In genomic region chr16:10940501-10941079, GRCh38 we compare ENCODE assay signal across 8 cellular contexts. TPM values are rescaled to one million over a fixed set of nuclear protein-coding genes. Genes with fewer than 3 reads are reported as not detected.
A peak's percentile ranks its signal among the peaks of the same experiment; 100 is the strongest.
DNase-seq lines count a peak whose midpoint lies in the region; ATAC-seq and TF ChIP-seq lines count a peak whose summit lies in the region.

No MANE protein-coding gene starts in this region.

- H3K4me1 ChIP-seq in ACC112 (ENCODE audit: control insufficient read depth, insufficient read depth, low read length, unreplicated experiment) (peaks cover 58% of the 10 kb centered on the region), IMR-90 (ENCODE audit: control insufficient read depth, insufficient read depth, low read length) (peaks cover 24% of the 10 kb centered on the region), mammary epithelial cell (ENCODE audit: insufficient read depth, low read length) (peaks cover 45% of the 10 kb centered on the region), mesenchymal stem cell (ENCODE audit: control insufficient read depth, insufficient read depth, low read depth, low read length) (peaks cover 37% of the 10 kb centered on the region), vagina (peaks cover 84% of the 10 kb centered on the region)

- in situ Hi-C loops in IMR-90 (cut with MboI; ENCODE audit: low sequenced_read_pairs) (loop anchor here (25.0 kb wide), 1 partner anchor 1828 kb away; no protein-coding TSS in a partner anchor), mammary epithelial cell (cut with MboI; ENCODE audit: low sequenced_read_pairs in 2 of 2) (no loop called here)

- H3K9me3 ChIP-seq in IMR-90 (ENCODE audit: control insufficient read depth, insufficient read depth, low read length) (no peaks in the 10 kb centered on the region), mammary epithelial cell (replicated peaks; ENCODE audit: insufficient read depth, low read length) (no peaks in the 10 kb centered on the region), mesenchymal stem cell (ENCODE audit: control insufficient read depth, low read length) (no peaks in the 10 kb centered on the region), vagina (no peaks in the 10 kb centered on the region)

- no peak for ATAC-seq in IMR-90 (ENCODE audit: low read depth)
- ATAC-seq in GM21786 (IDR thresholded peaks at IDR 0.05; ENCODE audit: unreplicated experiment), result no peak

- peaks cover 31% of the 10 kb centered on the region for H3K9me1 ChIP-seq in IMR-90 (ENCODE audit: insufficient read depth, low read length)

- peaks cover 66% of the 10 kb centered on the region for H4K20me1 ChIP-seq in IMR-90 (ENCODE audit: insufficient read depth, low read length)
- peaks cover 2% of the 10 kb centered on the region for H4K20me1 ChIP-seq in mammary epithelial cell (ENCODE audit: insufficient read depth, low read length)

- H2BK20ac ChIP-seq in IMR-90 (ENCODE audit: low read depth, low read length), result no peak overlapping the region

- H3K14ac ChIP-seq in IMR-90 (replicated peaks; ENCODE audit: low read depth, low read length) (0 out of 2 replicates have a peak overlapping the region, but pooled peaks have one; percentile 78), mesenchymal stem cell (ENCODE audit: low read length in 2 of 2) (peak overlapping the region in 1 of 2 experiments; percentile 76)

- H2BK15ac ChIP-seq in IMR-90 (ENCODE audit: low read depth, low read length) (no peak overlapping the region), mesenchymal stem cell (ENCODE audit: low read depth, poor library complexity, severe bottlenecking) (no peak overlapping the region)

- TF ChIP-seq RAD21 in IMR-90 (IDR thresholded peaks at IDR 0.05; ENCODE audit: low read length), result no peak

- H4K5ac ChIP-seq in IMR-90 (ENCODE audit: low read depth, low read length), result no peak overlapping the region

- POLR2A ChIA-PET in IMR-90 (lab: Charles Lee; ENCODE audit: unreplicated experiment), result no interaction called here

- H3K79me1 ChIP-seq in IMR-90 (ENCODE audit: low read depth in 1 of 2, low read length in 2 of 2) (peaks cover 37 to 82% of the 10 kb centered on the region in 2 experiments), mesenchymal stem cell (replicated peaks; ENCODE audit: low read length, poor library complexity, severe bottlenecking) (peaks cover 36% of the 10 kb centered on the region)

- H3K9ac ChIP-seq in IMR-90 (ENCODE audit: low read depth, low read length) (peak overlapping the region; percentile 80), mammary epithelial cell (ENCODE audit: insufficient read depth, low read length) (peak overlapping the region; percentile 18), mesenchymal stem cell (ENCODE audit: low read length) (peak overlapping the region; percentile 85)

- DNase-seq in IMR-90, result peak; percentile 34
- DNase-seq in mammary epithelial cell, result no peak
- no peak for DNase-seq in mesenchymal stem cell
- DNase-seq in vagina (ENCODE audit: extremely low spot score in 2 of 2), result no peak
- DNase-seq in stimulated activated CD4-positive, alpha-beta T cell treated with anti-CD3 and anti-CD28 coated beads, Interleukin-1b, Interleukin-23, amount 100 ng/mL, for 48 hours, result no peak
- DNase-seq in pons (ENCODE audit: low spot score), result no peak

- H3K79me2 ChIP-seq in ACC112 (ENCODE audit: control insufficient read depth, insufficient read depth, low read length, unreplicated experiment) (peaks cover 70% of the 10 kb centered on the region), mammary epithelial cell (ENCODE audit: insufficient read depth, low read length) (peaks cover 79% of the 10 kb centered on the region)

- H2BK5ac ChIP-seq in IMR-90 (ENCODE audit: low read depth, low read length, poor library complexity, severe bottlenecking) (no peak overlapping the region), mesenchymal stem cell (ENCODE audit: low read depth, low read length, poor library complexity, severe bottlenecking) (no peak overlapping the region)

- CTCF ChIA-PET in IMR-90 (lab: Yijun Ruan, JAX) (interaction anchor here (0.5 kb wide), 1 partner anchor 74 kb away, joined by 3 read pairs; no protein-coding TSS in a partner anchor), mammary epithelial cell (lab: Charles Lee; ENCODE audit: low non-redundant PET) (no interaction called here)

- H3K36me3 ChIP-seq in ACC112 (ENCODE audit: insufficient read depth, low read length), result no peaks in the 10 kb centered on the region
- peaks cover 14% of the 10 kb centered on the region; the same call in 1 of the 2 replicates for H3K36me3 ChIP-seq in IMR-90 (ENCODE audit: control insufficient read depth, insufficient read depth, low read length)
- no peaks in the 10 kb centered on the region for H3K36me3 ChIP-seq in mammary epithelial cell (ENCODE audit: insufficient read depth, low read length)
- H3K36me3 ChIP-seq in mesenchymal stem cell (ENCODE audit: control insufficient read depth in 1 of 2, insufficient read depth in 2 of 2, low read depth in 1 of 2, low read length in 2 of 2), result peaks cover 15 to 28% of the 10 kb centered on the region in 2 experiments
- no peaks in the 10 kb centered on the region for H3K36me3 ChIP-seq in vagina

- H3K4me3 ChIP-seq in ACC112 (ENCODE audit: low read depth, low read length) (peak overlapping the region; percentile 85), IMR-90 (ENCODE audit: insufficient read depth, low read depth, low read length) (peak overlapping the region; percentile 81), mammary epithelial cell (replicated peaks in 1 of 3; ENCODE audit: insufficient read depth in 1 of 3, low read depth in 2 of 3, low read length in 3 of 3) (peak overlapping the region; percentile 51 to 83 (median 78)), mesenchymal stem cell (ENCODE audit: insufficient read depth in 1 of 2, low read depth in 1 of 2, low read length in 2 of 2) (peak overlapping the region; percentile 71 to 93), vagina (peak overlapping the region; percentile 80)

- dilution Hi-C loops in IMR-90 (cut with HindIII; ENCODE audit: low sequenced_read_pairs, unreplicated experiment) (no loop called here), mammary epithelial cell (cut with HindIII; ENCODE audit: low sequenced_read_pairs) (loop anchor here (5.0 kb wide), 1 partner anchor 288 kb away; no protein-coding TSS in a partner anchor)

- H3K23ac ChIP-seq in IMR-90 (ENCODE audit: low read depth, low read length), result peak overlapping the region; percentile 63
- H3K23ac ChIP-seq in mesenchymal stem cell (ENCODE audit: low read length in 2 of 2), result peak overlapping the region in 1 of 2 experiments; percentile 47

- H3K4ac ChIP-seq in IMR-90 (ENCODE audit: low read depth, low read length), result no peak overlapping the region; the same call in 1 of the 2 replicates
- no peak overlapping the region for H3K4ac ChIP-seq in mesenchymal stem cell (ENCODE audit: low read depth in 1 of 2, low read length in 2 of 2)

- no peak overlapping the region for H2BK120ac ChIP-seq in IMR-90 (ENCODE audit: low read depth, low read length)
- no peak overlapping the region for H2BK120ac ChIP-seq in mesenchymal stem cell (ENCODE audit: low read depth, low read length)

- TF ChIP-seq POLR2A in IMR-90 (IDR thresholded peaks at IDR 0.05; ENCODE audit: low read depth, low read length) (no peak), vagina (IDR thresholded peaks at IDR 0.05) (no peak)

- no peaks in the 10 kb centered on the region for H3K27me3 ChIP-seq in ACC112 (ENCODE audit: insufficient read depth, low read length)
- no peaks in the 10 kb centered on the region for H3K27me3 ChIP-seq in IMR-90 (ENCODE audit: control insufficient read depth, insufficient read depth, low read length)
- no peaks in the 10 kb centered on the region for H3K27me3 ChIP-seq in mammary epithelial cell (ENCODE audit: insufficient read depth, low read length)
- no peaks in the 10 kb centered on the region for H3K27me3 ChIP-seq in mesenchymal stem cell (ENCODE audit: control insufficient read depth in 1 of 2, insufficient read depth in 1 of 2, low read length in 2 of 2)
- no peaks in the 10 kb centered on the region for H3K27me3 ChIP-seq in vagina

- no peak overlapping the region for H3K18ac ChIP-seq in IMR-90 (ENCODE audit: low read depth, low read length)
- no peak overlapping the region for H3K18ac ChIP-seq in mesenchymal stem cell (ENCODE audit: low read depth in 1 of 2, low read length in 2 of 2)

- no peak overlapping the region for H4K91ac ChIP-seq in IMR-90 (ENCODE audit: insufficient read depth, low read depth, low read length)
- H4K91ac ChIP-seq in mesenchymal stem cell (ENCODE audit: low read length), result no peak overlapping the region

- WGBS in IMR-90 (ENCODE audit: extremely low coverage in 2 of 2, insufficient read length in 1 of 2), 2 experiments, result 8% methylated on average over 2 of the region's 8 CpGs; no CpG with 5 or more reads in 1 of the 2 experiments
- WGBS in mammary epithelial cell (ENCODE audit: low coverage, missing lambda C conversion rate), result 13% methylated on average over 8 of the region's 8 CpGs
- 59% methylated on average over 8 of the region's 8 CpGs for WGBS in mesenchymal stem cell

- no peak overlapping the region for H2AK9ac ChIP-seq in IMR-90 (replicated peaks; ENCODE audit: low read depth, low read length, poor library complexity)

- H2AFZ ChIP-seq in ACC112 (ENCODE audit: low read length, unreplicated experiment), result no peak overlapping the region
- H2AFZ ChIP-seq in IMR-90 (replicated peaks; ENCODE audit: low read length, poor library complexity), result no peak overlapping the region
- H2AFZ ChIP-seq in mammary epithelial cell (ENCODE audit: low read depth, low read length), result no peak overlapping the region
- no peak overlapping the region for H2AFZ ChIP-seq in mesenchymal stem cell (ENCODE audit: low read depth, low read length)

- intact Hi-C loops in IMR-90 (cut with micrococcal nuclease), result no loop called here
- intact Hi-C loops in mammary epithelial cell (cut with micrococcal nuclease), result no loop called here
- intact Hi-C loops in vagina (cut with DNase I), result no loop called here

- no peak overlapping the region for H4K8ac ChIP-seq in IMR-90 (ENCODE audit: low read depth in 2 of 2, low read length in 2 of 2)
- H4K8ac ChIP-seq in mesenchymal stem cell (ENCODE audit: low read length), result no peak overlapping the region

- H3K27ac ChIP-seq in ACC112 (ENCODE audit: low read depth, low read length) (no peak overlapping the region), IMR-90 (ENCODE audit: insufficient read depth, low read length) (peak overlapping the region; percentile 60), mammary epithelial cell (ENCODE audit: insufficient read depth, low read depth, low read length) (no peak overlapping the region), mesenchymal stem cell (ENCODE audit: low read length, poor library complexity, severe bottlenecking) (no peak overlapping the region), vagina (peak overlapping the region; percentile 83)

- H3K56ac ChIP-seq in IMR-90 (ENCODE audit: extremely low read depth, insufficient read depth, low read length), result no peak overlapping the region

- BruUV-seq in IMR-90 (replicated peaks; lab: Mats Ljungman, UMichigan) (no TSS peak), mammary epithelial cell (replicated peaks; lab: Mats Ljungman, UMichigan) (no TSS peak)

- no peak for TF ChIP-seq CTCF in IMR-90 (conservative IDR thresholded peaks at IDR 0.05; ENCODE audit: low read depth, low read length)
- no peak for TF ChIP-seq CTCF in mammary epithelial cell (conservative IDR thresholded peaks at IDR 0.05 in 1 of 2, IDR thresholded peaks at IDR 0.05 in 1 of 2; ENCODE audit: extremely low read depth in 1 of 2, insufficient read depth in 1 of 2, low read depth in 1 of 2, low read length in 2 of 2)
- no peak for TF ChIP-seq CTCF in vagina (IDR thresholded peaks at IDR 0.05)

- H2BK12ac ChIP-seq in mesenchymal stem cell (ENCODE audit: low read length in 2 of 2), result no peak overlapping the region

- H3K4me2 ChIP-seq in IMR-90 (ENCODE audit: low read depth, low read length) (peak overlapping the region; percentile 97), mammary epithelial cell (ENCODE audit: insufficient read depth, low read depth, low read length) (peak overlapping the region; percentile 93), mesenchymal stem cell (ENCODE audit: low read length, poor library complexity, severe bottlenecking) (peak overlapping the region; percentile 95)

- peak overlapping the region; percentile 22; the same call in 1 of the 2 replicates for H2AK5ac ChIP-seq in IMR-90 (ENCODE audit: low read depth, low read length)
- H2AK5ac ChIP-seq in mesenchymal stem cell (ENCODE audit: low read length, severe bottlenecking), result no peak overlapping the region

RNA-seq across cellular contexts. Expression of gene DEXI, which starts 1.7 kb away (rescaled TPM):
- total RNA-seq in IMR-90 (2012; rRNA removed) (43.7 and 44.4 TPM in 2 replicates), mammary epithelial cell (10 to 100 TPM; 34.4 to 42.5 TPM), vagina (67.5 TPM)
- polyA plus RNA-seq in IMR-90 (2012; rRNA removed) (62.5 and 63.6 TPM in 2 replicates), mammary epithelial cell (49.3 TPM)
- polyA plus RNA-seq in IMR-90 (2012; cell fraction: cytosol; rRNA removed), result 73.1 and 112 TPM in 2 replicates
- polyA plus RNA-seq in IMR-90 (2012; cell fraction: nucleus; rRNA removed; ENCODE audit: low replicate concordance), result 27.5 and 44.2 TPM in 2 replicates
- 21.1 TPM for polyA minus RNA-seq in mammary epithelial cell
- 26.6 TPM for polyA plus RNA-seq in mesenchymal stem cell (2013, experiment 1 of 2)
- 28.1 TPM for polyA plus RNA-seq in mesenchymal stem cell (2013, experiment 2 of 2)

RNA-seq across cellular contexts. Expression of gene CLEC16A, which starts 3.8 kb away (rescaled TPM):
- 16.5 and 18.3 TPM in 2 replicates for total RNA-seq in IMR-90 (2012; rRNA removed)
- 15.4 and 15.9 TPM in 2 replicates for polyA plus RNA-seq in IMR-90 (2012; rRNA removed)
- polyA plus RNA-seq in IMR-90 (2012; cell fraction: cytosol; rRNA removed), result 11.0 and 13.5 TPM in 2 replicates
- 22.9 and 31.5 TPM in 2 replicates for polyA plus RNA-seq in IMR-90 (2012; cell fraction: nucleus; rRNA removed; ENCODE audit: low replicate concordance)
- 10 to 100 TPM; 36.4 to 46.3 TPM for total RNA-seq in mammary epithelial cell
- 15.8 TPM for polyA plus RNA-seq in mammary epithelial cell
- polyA minus RNA-seq in mammary epithelial cell, result 67.8 TPM
- 8.6 TPM for polyA plus RNA-seq in mesenchymal stem cell (2013, experiment 1 of 2)
- 8.3 TPM for polyA plus RNA-seq in mesenchymal stem cell (2013, experiment 2 of 2)
- total RNA-seq in vagina, result 21.6 TPM

Comparison
In these comparisons a context has a peak if more than half of its experiments do, and no peak if none do; other contexts are left out.
1. H3K27ac ChIP-seq: peak in IMR-90 (single experiment) and vagina (single experiment); none in ACC112 (single experiment), mammary epithelial cell (single experiment) and mesenchymal stem cell (single experiment).
2. H3K9ac ChIP-seq: peak in every context shown above with its lines; median percentile 85 in mesenchymal stem cell; 80 in IMR-90; 18 in mammary epithelial cell.
3. Peak in every context shown above with its lines, with median percentiles within 50 percentile points of each other: H3K4me3 ChIP-seq and H3K4me2 ChIP-seq.